ENCODE assay signal across 1 cellular context in the genomic region with DNA sequence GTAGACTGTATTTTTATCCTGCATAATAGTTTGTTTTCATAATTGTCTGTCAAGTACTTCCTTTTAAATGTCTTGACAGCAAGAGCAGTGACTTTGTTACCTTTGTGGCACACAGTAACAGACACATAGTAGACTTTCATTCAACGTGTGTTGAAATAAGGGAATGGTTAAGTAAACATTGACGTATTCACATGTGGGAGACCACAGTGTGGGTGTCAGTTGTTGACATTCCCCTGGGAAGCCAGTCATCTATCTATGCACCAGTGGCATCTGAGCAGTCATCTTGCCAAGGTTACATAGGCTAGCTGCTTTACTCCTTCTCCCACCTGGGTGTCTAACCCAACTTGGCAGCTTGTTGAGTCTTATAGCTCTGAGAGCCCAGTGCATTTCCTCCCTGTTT.
A peak's percentile ranks its signal among the peaks of the same experiment; 100 is the strongest.
TF ChIP-seq lines count a peak whose summit lies in the region.

No MANE protein-coding gene starts in this region.

TF ChIP-seq in HEK293, 187 proteins besides CTCF, POLR2A, EP300 and RAD21 (continued from another document):
- peak; percentile 53; the same call in 1 of the 2 replicates for TF ChIP-seq KLF17 (tag by site-specific recombination; IDR thresholded peaks at IDR 0.05)
- no peak for TF ChIP-seq ZNF600 (tag by site-specific recombination; IDR thresholded peaks at IDR 0.05)
- TF ChIP-seq ZFHX2 (tag by site-specific recombination; conservative IDR thresholded peaks at IDR 0.05) = peak; percentile 97
- peak; percentile 97 for TF ChIP-seq EGR2 (tag by site-specific recombination; IDR thresholded peaks at IDR 0.05; ENCODE audit: low read depth)
- TF ChIP-seq GLIS1 (tag by site-specific recombination; IDR thresholded peaks at IDR 0.05) = peak; percentile 53
